Comparison of ENCODE assay signal across 8 cellular contexts in the genomic region with DNA sequence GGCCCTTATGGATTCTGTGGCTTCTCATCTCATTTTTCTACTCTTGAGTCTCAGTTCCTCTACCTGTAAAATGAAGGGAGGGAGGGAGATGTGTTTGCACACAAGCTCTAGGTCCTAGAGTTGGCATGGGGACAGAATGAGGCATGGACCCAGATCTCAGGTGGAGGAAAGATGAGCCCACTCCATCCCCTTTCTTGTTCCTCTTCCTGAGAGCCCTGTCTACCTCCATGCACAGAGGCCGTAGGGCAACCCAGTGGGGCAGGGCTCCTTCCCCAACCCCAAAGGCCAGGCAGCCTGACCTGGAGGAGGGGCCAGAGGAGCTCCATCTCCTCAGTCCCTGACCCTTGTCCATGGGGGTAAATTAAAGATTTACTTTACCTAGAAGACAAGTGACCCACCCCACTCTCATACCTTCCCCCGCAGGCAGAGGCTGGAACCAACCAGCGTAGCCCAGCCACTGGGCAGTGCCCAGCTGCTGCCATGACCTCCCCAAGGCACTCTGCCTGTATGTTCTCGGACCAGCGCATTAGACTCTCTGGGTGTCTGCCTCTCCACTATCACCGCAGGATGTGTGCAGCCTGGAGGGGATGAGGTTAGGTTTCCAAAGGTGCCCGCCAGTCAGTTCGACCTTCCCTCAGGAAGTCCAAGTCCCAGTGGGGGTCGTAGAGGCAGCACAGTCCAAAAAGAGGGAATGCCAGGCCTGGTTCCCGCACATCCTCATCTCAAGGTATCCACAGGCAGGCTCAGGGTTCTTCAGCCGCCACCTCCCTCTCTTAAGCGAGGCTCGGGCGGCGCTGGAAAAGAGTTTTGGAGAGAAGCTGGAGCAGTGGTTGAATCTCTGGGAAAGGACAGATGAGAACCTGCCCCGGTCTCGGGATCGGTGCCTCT. TPM values are rescaled to one million over a fixed set of nuclear protein-coding genes. Genes with fewer than 3 reads are reported as not detected.
DNase-seq lines count a peak whose midpoint lies in the region; ATAC-seq and TF ChIP-seq lines count a peak whose summit lies in the region.

No MANE protein-coding gene starts in this region.

- peak overlapping the region; percentile 69 to 89 (median 80) for H3K4me3 ChIP-seq in gastrocnemius medialis

- no peaks in the 10 kb centered on the region for H3K27me3 ChIP-seq in gastrocnemius medialis

- peak; percentile 2 for ATAC-seq in GM21576 (IDR thresholded peaks at IDR 0.05; ENCODE audit: unreplicated experiment)
- ATAC-seq in activated B cell treated with CpG ODN at 0.5 μM for 24 hours (ENCODE audit: low read depth): no peak
- ATAC-seq in gastrocnemius medialis: no peak
- no peak for ATAC-seq in GM21360 (IDR thresholded peaks at IDR 0.05; ENCODE audit: unreplicated experiment)
- no peak for ATAC-seq in GM21390 (IDR thresholded peaks at IDR 0.05; ENCODE audit: unreplicated experiment)

- H3K36me3 Mint-ChIP-seq in activated B cell treated with CpG ODN at 0.5 μM for 24 hours (ENCODE audit: low read depth) (no peaks in the 10 kb centered on the region), glutamatergic neuron (ENCODE audit: unreplicated experiment) (no peaks in the 10 kb centered on the region)

- H3K27me3 Mint-ChIP-seq in activated B cell treated with CpG ODN at 0.5 μM for 24 hours: no peaks in the 10 kb centered on the region
- peaks cover 10% of the 10 kb centered on the region for H3K27me3 Mint-ChIP-seq in glutamatergic neuron (ENCODE audit: unreplicated experiment)

- intact Hi-C loops in activated B cell treated with CpG ODN at 0.5 μM for 24 hours (cut with micrococcal nuclease): loop anchor here (1.0 to 10.0 kb wide), 11 partner anchors 23 to 817 kb away; a partner anchor contains a TSS
- intact Hi-C loops in gastrocnemius medialis (cut with DNase I; ENCODE audit: low total_unique reads): loop anchor here (1.0 to 5.0 kb wide), 4 partner anchors 47 to 449 kb away; a partner anchor contains a TSS

- in situ Hi-C loops in gastrocnemius medialis (cut with MboI; ENCODE audit: low sequenced_read_pairs in 4 of 4): loop anchor here in 3 of 4 donors (10.0 kb wide), 3 partner anchors 71 to 119 kb away; a partner anchor contains a TSS

- H3K4me1 Mint-ChIP-seq in activated B cell treated with CpG ODN at 0.5 μM for 24 hours (peaks cover 44% of the 10 kb centered on the region), glutamatergic neuron (ENCODE audit: low read depth, unreplicated experiment) (peaks cover 3% of the 10 kb centered on the region)

- no peak for DNase-seq in activated B cell treated with CpG ODN at 0.5 μM for 24 hours
- no peak for DNase-seq in glutamatergic neuron
- DNase-seq in gastrocnemius medialis: peak in 1 of 2 donors; percentile 13
- no peak for DNase-seq in RKO (ENCODE audit: low spot score)

- H3K9me3 ChIP-seq in gastrocnemius medialis: no peaks in the 10 kb centered on the region

- H3K9me3 Mint-ChIP-seq in activated B cell treated with CpG ODN at 0.5 μM for 24 hours: no peaks in the 10 kb centered on the region
- peaks cover 1% of the 10 kb centered on the region for H3K9me3 Mint-ChIP-seq in glutamatergic neuron (ENCODE audit: unreplicated experiment)

- H3K4me3 Mint-ChIP-seq in activated B cell treated with CpG ODN at 0.5 μM for 24 hours: peak overlapping the region; percentile 86
- peak overlapping the region; percentile 78 for H3K4me3 Mint-ChIP-seq in glutamatergic neuron (ENCODE audit: unreplicated experiment)

- no peak for TF ChIP-seq CTCF in 22Rv1 (IDR thresholded peaks at IDR 0.05)
- TF ChIP-seq CTCF in activated B cell treated with CpG ODN at 0.5 μM for 24 hours (IDR thresholded peaks at IDR 0.05): no peak
- TF ChIP-seq CTCF in glutamatergic neuron (IDR thresholded peaks at IDR 0.05; ENCODE audit: partially characterized antibody, unreplicated experiment): no peak
- TF ChIP-seq CTCF in gastrocnemius medialis (IDR thresholded peaks at IDR 0.05 in 4 of 5, conservative IDR thresholded peaks at IDR 0.05 in 1 of 5): no peak

- peaks cover 13 to 50% of the 10 kb centered on the region in 2 donors for H3K4me1 ChIP-seq in gastrocnemius medialis

- POLR2A ChIA-PET in activated B cell treated with CpG ODN at 0.5 μM for 24 hours (lab: Charles Lee): interaction anchor here (1.0 to 4.3 kb wide), 11 partner anchors 19 to 449 kb away, joined by 3 to 41 read pairs (median 5); a partner anchor contains a TSS

- CTCF ChIA-PET in activated B cell treated with CpG ODN at 0.5 μM for 24 hours (lab: Charles Lee): interaction anchor here (1.1 to 2.9 kb wide), 8 partner anchors 12 to 451 kb away, joined by 3 to 15 read pairs (median 8); a partner anchor contains a TSS

- no peak for TF ChIP-seq POLR2A in gastrocnemius medialis (IDR thresholded peaks at IDR 0.05)

- peak overlapping the region; percentile 76 for H3K27ac Mint-ChIP-seq in activated B cell treated with CpG ODN at 0.5 μM for 24 hours
- H3K27ac Mint-ChIP-seq in glutamatergic neuron (ENCODE audit: unreplicated experiment): peak overlapping the region; percentile 17

- H3K27ac ChIP-seq in 22Rv1 (peak overlapping the region; percentile 75; the same call in 1 of the 2 replicates), gastrocnemius medialis (peak overlapping the region; percentile 85 to 93 (median 92))

- H3K36me3 ChIP-seq in gastrocnemius medialis: peaks cover 0 to 4% of the 10 kb centered on the region in 2 donors

RNA-seq across cellular contexts. Expression of a gene that starts 3.0 kb away (rescaled TPM):
- total RNA-seq in activated B cell treated with CpG ODN at 0.5 μM for 24 hours (2.8 and 3.1 TPM in 2 replicates), glutamatergic neuron (ENCODE audit: unreplicated experiment) (13.3 TPM), gastrocnemius medialis (100 to 1,000 TPM in 1 of 4 donors, 10 to 100 TPM in 3; 39.5 to 104 (median 45.3) TPM)

RNA-seq across cellular contexts. Expression of a gene that starts 23.2 kb away (rescaled TPM):
- total RNA-seq in activated B cell treated with CpG ODN at 0.5 μM for 24 hours (9.0 and 9.5 TPM in 2 replicates), glutamatergic neuron (ENCODE audit: unreplicated experiment) (40.9 TPM), gastrocnemius medialis (100 to 1,000 TPM; 144 to 184 (median 157) TPM)

RNA-seq across cellular contexts. Expression of a gene that starts 38.6 kb away (rescaled TPM):
- total RNA-seq in activated B cell treated with CpG ODN at 0.5 μM for 24 hours (0.12 and 0.16 TPM in 2 replicates), glutamatergic neuron (ENCODE audit: unreplicated experiment) (15.4 TPM), gastrocnemius medialis (under 1 TPM; 0.15 to 0.33 (median 0.28) TPM)

RNA-seq across cellular contexts. Expression of a gene that starts 56.1 kb away (rescaled TPM):
- total RNA-seq in activated B cell treated with CpG ODN at 0.5 μM for 24 hours (not detected in 2 replicates), glutamatergic neuron (ENCODE audit: unreplicated experiment) (1.3 TPM), gastrocnemius medialis (not detected)

Comparison
In these comparisons a context has a peak if more than half of its experiments do, and no peak if none do; other contexts are left out.
1. RNA of a gene that starts 38.6 kb away (total RNA-seq): 15.4 TPM in glutamatergic neuron (single experiment); 0.15 to 0.33 TPM in gastrocnemius medialis and 0.12 to 0.16 TPM in activated B cell treated with CpG ODN at 0.5 μM for 24 hours; every median in the first group is over 10 times any median in the second.